ENCODE assay signal across 23 cellular contexts in the genomic region with DNA sequence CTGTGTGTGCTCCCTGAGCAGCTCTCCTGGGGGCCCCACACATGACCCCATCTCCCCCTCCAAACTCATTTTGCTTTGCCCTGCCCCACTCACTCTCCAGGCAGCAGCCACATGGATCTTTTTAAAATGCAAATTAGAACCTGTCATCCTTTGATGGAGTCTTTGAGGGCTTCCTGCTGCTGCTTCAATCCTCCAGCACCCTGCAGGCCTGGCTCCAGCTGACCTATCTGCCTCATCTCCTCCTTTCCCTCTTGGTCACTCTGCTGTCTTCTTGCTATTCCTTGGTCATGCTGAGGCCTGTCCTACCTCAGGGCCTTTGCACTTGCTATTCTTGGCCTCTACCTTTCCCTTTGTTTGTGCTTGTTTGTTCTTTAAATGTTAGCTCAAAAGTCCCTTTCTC. TPM values are rescaled to one million over a fixed set of nuclear protein-coding genes. Genes with fewer than 3 reads are reported as not detected.
A peak's percentile ranks its signal among the peaks of the same experiment; 100 is the strongest.
DNase-seq lines count a peak whose midpoint lies in the region; ATAC-seq and TF ChIP-seq lines count a peak whose summit lies in the region.
"Had no signal": no experiment of that assay in that cellular context is flagged by ENCODE, and none has a peak within 500 bp of the region (broad histone marks: within the 10 kb centered on the region; RNA-seq: fewer than 3 reads in every experiment).

No MANE protein-coding gene starts in this region.

- H3F3A ChIP-seq in GM23338 (replicated peaks; ENCODE audit: low read depth) = peaks cover 11% of the 10 kb centered on the region; the same call in 1 of the 2 replicates

- no peaks in the 10 kb centered on the region for H3K9me3 Mint-ChIP-seq in GM23338
- H3K9me3 Mint-ChIP-seq in activated CD8-positive, alpha-beta T cell treated with anti-CD3 and anti-CD28 coated beads for 36 hours = no peaks in the 10 kb centered on the region
- H3K9me3 Mint-ChIP-seq: activated CD4-positive, alpha-beta T cell treated with anti-CD3 and anti-CD28 coated beads, Interleukin-2, amount 10 ng/mL, durations not matched to agents 24 days and 14 days; nephron had no signal

- H3K9me2 ChIP-seq in GM23338 (ENCODE audit: insufficient read depth) = no peaks in the 10 kb centered on the region

- H3K9ac ChIP-seq in liver (ENCODE audit: low read depth in 1 of 2, low read length in 2 of 2) = no peak overlapping the region

- peaks cover 24% of the 10 kb centered on the region for H3K36me3 Mint-ChIP-seq in GM23338 (ENCODE audit: low read depth)
- no peaks in the 10 kb centered on the region for H3K36me3 Mint-ChIP-seq in activated CD8-positive, alpha-beta T cell treated with anti-CD3 and anti-CD28 coated beads for 36 hours (ENCODE audit: low read depth)

- H3K27me3 ChIP-seq in GM23338 (ENCODE audit: insufficient read depth) (no peaks in the 10 kb centered on the region), Panc1 (ENCODE audit: control insufficient read depth, insufficient read depth, low read length) (no peaks in the 10 kb centered on the region), liver (ENCODE audit: control insufficient read depth in 4 of 4, insufficient read depth in 4 of 4, low read length in 3 of 4) (no peaks in the 10 kb centered on the region), spleen (replicated peaks in 1 of 7) (no peaks in the 10 kb centered on the region)
- H3K27me3 ChIP-seq: adrenal gland, sigmoid colon had no signal

- CTCF ChIA-PET in Panc1 (lab: Charles Lee) = no interaction called here
- CTCF ChIA-PET in activated CD8-positive, alpha-beta T cell treated with anti-CD3 and anti-CD28 coated beads for 36 hours (lab: Charles Lee) = interaction anchor here (1.1 to 2.6 kb wide), 3 partner anchors 19 to 50 kb away, joined by 3 to 10 read pairs (median 4); no protein-coding TSS in a partner anchor

- DNase-seq in GM23338 (ENCODE audit: low spot score) (peak; percentile 39), Panc1 (ENCODE audit: low read depth, low spot score) (no peak), spleen (no peak), DMS53 treated with DMSO at 0.1 percent for 48 hours (lab: John Stamatoyannopoulos, UW; ENCODE audit: unreplicated experiment) (no peak), NCI-H526 treated with DMSO at 0.1 percent for 48 hours (lab: John Stamatoyannopoulos, UW) (no peak)
- DNase-seq in activated CD8-positive, alpha-beta T cell treated with anti-CD3 and anti-CD28 coated beads for 36 hours = no peak
- DNase-seq: activated CD4-positive, alpha-beta T cell treated with anti-CD3 and anti-CD28 coated beads, Interleukin-2, amount 10 ng/mL, durations not matched to agents 24 days and 14 days; activated naive CD4-positive, alpha-beta T cell treated with Interleukin-2 at 50 U/mL for 16 hours; activated T-cell treated with anti-CD3 and anti-CD28 coated beads, Interleukin-2, amount 50 U/mL, for 48 hours; adrenal gland; C1 segment of cervical spinal cord; dermis blood vessel endothelial cell; HCEC 1CT; IMR-90; NCI-H1092; NCI-H1930; NCI-H2227 treated with DMSO at 0.1 percent for 48 hours; NCI-H748 treated with DMSO at 0.1 percent for 48 hours; sigmoid colon had no signal

- in situ Hi-C loops in Panc1 (cut with HindIII; ENCODE audit: low pct_unique_long_range_greater_than_20kb, low sequenced_read_pairs) = no loop called here

- H3K4me2 ChIP-seq in GM23338 = peak overlapping the region; percentile 55

- no TSS peak for BruUV-seq in Panc1 (replicated peaks; lab: Mats Ljungman, UMichigan)

- peaks cover 35% of the 10 kb centered on the region for H4K20me1 ChIP-seq in GM23338 (replicated peaks; ENCODE audit: insufficient read depth)

- ATAC-seq in GM23338 = peak; percentile 43
- no peak for ATAC-seq in Panc1
- no peak for ATAC-seq in activated CD8-positive, alpha-beta T cell treated with anti-CD3 and anti-CD28 coated beads for 36 hours
- ATAC-seq: left lobe of liver, SK-N-SH treated with all-trans-retinoic acid at 6 μM for 48 hours had no signal

- peaks cover 37% of the 10 kb centered on the region for H3K4me1 ChIP-seq in GM23338 (ENCODE audit: insufficient read depth)
- peaks cover 42% of the 10 kb centered on the region for H3K4me1 ChIP-seq in Panc1 (ENCODE audit: control insufficient read depth, insufficient read depth, low read length)
- peaks cover 31 to 82% (median 63%) of the 10 kb centered on the region in 4 donors for H3K4me1 ChIP-seq in liver (ENCODE audit: control insufficient read depth in 4 of 4, insufficient read depth in 4 of 4, low read length in 3 of 4)
- H3K4me1 ChIP-seq in spleen = peaks cover 12 to 98% (median 67%) of the 10 kb centered on the region in 6 donors

- no peak for TF ChIP-seq RAD21 in liver (IDR thresholded peaks at IDR 0.05)

- no peak overlapping the region for H2AFZ ChIP-seq in GM23338

- H3K4me3 Mint-ChIP-seq in GM23338 = peak overlapping the region; percentile 43; the same call in 1 of the 3 replicates
- no peak overlapping the region for H3K4me3 Mint-ChIP-seq in activated CD8-positive, alpha-beta T cell treated with anti-CD3 and anti-CD28 coated beads for 36 hours
- H3K4me3 Mint-ChIP-seq: activated CD4-positive, alpha-beta T cell treated with anti-CD3 and anti-CD28 coated beads, Interleukin-2, amount 10 ng/mL, durations not matched to agents 24 days and 14 days; nephron had no signal

- POLR2A ChIA-PET in Panc1 (lab: Charles Lee) = no interaction called here
- POLR2A ChIA-PET in activated CD8-positive, alpha-beta T cell treated with anti-CD3 and anti-CD28 coated beads for 36 hours (lab: Charles Lee) = interaction anchor here (0.8 kb wide), 1 partner anchor 40 kb away, joined by 3 read pairs; no protein-coding TSS in a partner anchor

- peaks cover 55% of the 10 kb centered on the region for H3K4me1 Mint-ChIP-seq in GM23338
- no peaks in the 10 kb centered on the region for H3K4me1 Mint-ChIP-seq in activated CD8-positive, alpha-beta T cell treated with anti-CD3 and anti-CD28 coated beads for 36 hours (ENCODE audit: low read depth)
- H3K4me1 Mint-ChIP-seq: activated CD4-positive, alpha-beta T cell treated with anti-CD3 and anti-CD28 coated beads, Interleukin-2, amount 10 ng/mL, durations not matched to agents 24 days and 14 days had no signal

- H3K4me3 ChIP-seq in GM23338 (no peak overlapping the region), Panc1 (ENCODE audit: low read depth in 2 of 2, low read length in 2 of 2) (no peak overlapping the region), liver (ENCODE audit: low read depth in 1 of 3, low read length in 3 of 3) (no peak overlapping the region), spleen (no peak overlapping the region)
- H3K4me3 ChIP-seq: adrenal gland, sigmoid colon had no signal

- no peaks in the 10 kb centered on the region; the same call in 1 of the 2 replicates for H3K36me3 ChIP-seq in GM23338 (ENCODE audit: insufficient read depth)
- H3K36me3 ChIP-seq in Panc1 (ENCODE audit: control insufficient read depth, insufficient read depth, low read length) = no peaks in the 10 kb centered on the region
- peaks cover 11 to 27% (median 16%) of the 10 kb centered on the region in 4 donors for H3K36me3 ChIP-seq in liver (ENCODE audit: control insufficient read depth in 4 of 4, insufficient read depth in 3 of 4, low read depth in 1 of 4, low read length in 3 of 4)
- peaks cover 0 to 97% (median 29%) of the 10 kb centered on the region in 6 donors for H3K36me3 ChIP-seq in spleen

- TF ChIP-seq POLR2A in spleen (IDR thresholded peaks at IDR 0.05) = no peak

- intact Hi-C loops in Panc1 (cut with micrococcal nuclease; ENCODE audit: unreplicated experiment) = no loop called here
- intact Hi-C loops in spleen (cut with DNase I; ENCODE audit: low total_unique reads) = no loop called here
- intact Hi-C loops in activated CD8-positive, alpha-beta T cell treated with anti-CD3 and anti-CD28 coated beads for 36 hours (cut with micrococcal nuclease) = no loop called here

- no peak overlapping the region for H3K27ac Mint-ChIP-seq in GM23338
- H3K27ac Mint-ChIP-seq in activated CD8-positive, alpha-beta T cell treated with anti-CD3 and anti-CD28 coated beads for 36 hours = no peak overlapping the region
- H3K27ac Mint-ChIP-seq: activated CD4-positive, alpha-beta T cell treated with anti-CD3 and anti-CD28 coated beads, Interleukin-2, amount 10 ng/mL, durations not matched to agents 24 days and 14 days had no signal

- H3K27ac ChIP-seq in GM23338 (ENCODE audit: low read depth) (no peak overlapping the region), Panc1 (ENCODE audit: low read length) (peak overlapping the region; percentile 54; the same call in 1 of the 2 replicates), liver (ENCODE audit: low read depth in 1 of 2, low read length in 2 of 2) (peak overlapping the region; percentile 78 to 90), spleen (peak overlapping the region in 6 of 8 donors; percentile 29 to 78 (median 70))

- TF ChIP-seq CTCF in GM23338 (conservative IDR thresholded peaks at IDR 0.05; ENCODE audit: low read depth in 2 of 2) (no peak), Panc1 (IDR thresholded peaks at IDR 0.05) (no peak), liver (IDR thresholded peaks at IDR 0.05; ENCODE audit: low read depth, low read length, missing input control) (no peak), spleen (IDR thresholded peaks at IDR 0.05 in 8 of 11, conservative IDR thresholded peaks at IDR 0.05 in 3 of 11) (no peak)
- TF ChIP-seq CTCF in activated CD8-positive, alpha-beta T cell treated with anti-CD3 and anti-CD28 coated beads for 36 hours (IDR thresholded peaks at IDR 0.05) = no peak

- H3K9me3 ChIP-seq in Panc1 (ENCODE audit: control insufficient read depth, insufficient read depth, low read depth, low read length) (no peaks in the 10 kb centered on the region), liver (ENCODE audit: control insufficient read depth in 4 of 4, low read length in 3 of 4) (no peaks in the 10 kb centered on the region), spleen (no peaks in the 10 kb centered on the region)
- H3K9me3 ChIP-seq: adrenal gland, sigmoid colon had no signal

- H3K79me2 ChIP-seq in GM23338 (replicated peaks; ENCODE audit: insufficient read depth) = peaks cover 54% of the 10 kb centered on the region

- H3K27me3 Mint-ChIP-seq in GM23338 (ENCODE audit: insufficient read depth, low read depth, poor library complexity) = peaks cover 5% of the 10 kb centered on the region
- H3K27me3 Mint-ChIP-seq in activated CD8-positive, alpha-beta T cell treated with anti-CD3 and anti-CD28 coated beads for 36 hours = no peaks in the 10 kb centered on the region
- H3K27me3 Mint-ChIP-seq: activated CD4-positive, alpha-beta T cell treated with anti-CD3 and anti-CD28 coated beads, Interleukin-2, amount 10 ng/mL, durations not matched to agents 24 days and 14 days had no signal

TF ChIP-seq in GM23338, 12 proteins besides CTCF, POLR2A, EP300 and RAD21 (continues in another document):
- no peak for TF ChIP-seq POLR2AphosphoS5 (IDR thresholded peaks at IDR 0.05; ENCODE audit: low read depth)

RNA-seq across cellular contexts. Expression of gene NDST1, which starts 17.9 kb away (rescaled TPM):
- 76.6 and 85.0 TPM in 2 replicates for total RNA-seq in GM23338 (2014; rRNA removed; shearing (Covaris generic))
- polyA plus RNA-seq in GM23338 (2016; fragmentation: Nextera tagmentation; extraction: Ambion mirVana) (7.3 and 8.5 TPM in 2 replicates), liver (10 to 100 TPM; 10.3 to 38.5 TPM), spleen (10 to 100 TPM in 1 of 3 donors, 1 to 10 TPM in 2; 6.1 to 45.7 (median 6.8) TPM)
- total RNA-seq in Panc1 (2021; ENCODE audit: unreplicated experiment) (142 TPM), liver (100 to 1,000 TPM in 1 of 2 donors, 10 to 100 TPM in 1; 39.5 to 103 TPM), spleen (100 to 1,000 TPM; 123 to 360 (median 261) TPM)
- 80.5 TPM for polyA plus RNA-seq in Panc1 (2012; ENCODE audit: insufficient read length)
- total RNA-seq in activated CD8-positive, alpha-beta T cell treated with anti-CD3 and anti-CD28 coated beads for 36 hours = 1 to 10 TPM; 2.9 to 3.3 TPM

Comparison
In these comparisons a context has a peak if more than half of its experiments do, and no peak if none do; other contexts are left out.
1. RNA of gene NDST1, which starts 17.9 kb away (total RNA-seq): 123 to 360 TPM in spleen, 142 TPM in Panc1 (single experiment), 39.5 to 103 TPM in liver and 76.6 to 85.0 TPM in GM23338; 2.9 to 3.3 TPM in activated CD8-positive, alpha-beta T cell treated with anti-CD3 and anti-CD28 coated beads for 36 hours; every median in the first group is over 4 times any median in the second.